8 cellular contexts compared by ENCODE assay signal in genomic region chr19:6048808-6049405, GRCh38.
DNase-seq lines count a peak whose midpoint lies in the region; ATAC-seq and TF ChIP-seq lines count a peak whose summit lies in the region.

No MANE protein-coding gene starts in this region.

- no peak overlapping the region for H3K18ac ChIP-seq in neuronal stem cell (ENCODE audit: low read length)

- H4K8ac ChIP-seq in neuronal stem cell (ENCODE audit: low read depth, low read length): no peak overlapping the region

- peak; percentile 70 to 91 (median 88) for TF ChIP-seq CTCF in Peyer's patch (IDR thresholded peaks at IDR 0.05)

- H3K4me1 ChIP-seq in Peyer's patch: peaks cover 0 to 15% (median 0%) of the 10 kb centered on the region in 4 donors
- H3K4me1 ChIP-seq in neuronal stem cell (ENCODE audit: control insufficient read depth in 2 of 2, insufficient read depth in 1 of 2, low read depth in 1 of 2, low read length in 2 of 2): peaks cover 0 to 3% of the 10 kb centered on the region in 2 donors

- no peak overlapping the region for H2BK15ac ChIP-seq in neuronal stem cell (ENCODE audit: low read length)

- H3K27ac ChIP-seq in Peyer's patch: no peak overlapping the region
- H3K27ac ChIP-seq in neuronal stem cell (replicated peaks; ENCODE audit: low read length): no peak overlapping the region

- H3K4me2 ChIP-seq in neuronal stem cell (ENCODE audit: insufficient read depth, low read length, poor library complexity, severe bottlenecking): no peak overlapping the region

- H3K9ac ChIP-seq in neuronal stem cell (ENCODE audit: low read depth, low read length, poor library complexity): no peak overlapping the region

- H3K4ac ChIP-seq in neuronal stem cell (ENCODE audit: low read length): no peak overlapping the region

- H2AK5ac ChIP-seq in neuronal stem cell (ENCODE audit: low read depth, low read length): no peak overlapping the region

- H4K91ac ChIP-seq in neuronal stem cell (ENCODE audit: low read depth, low read length, poor library complexity): no peak overlapping the region

- H3K23ac ChIP-seq in neuronal stem cell (ENCODE audit: low read depth, low read length, poor library complexity): no peak overlapping the region

- H3K36me3 ChIP-seq in Peyer's patch (peaks cover 0 to 5% (median 0%) of the 10 kb centered on the region in 3 donors), neuronal stem cell (replicated peaks in 1 of 2; ENCODE audit: control insufficient read depth in 2 of 2, insufficient read depth in 2 of 2, low read length in 2 of 2) (peaks cover 0 to 5% of the 10 kb centered on the region in 2 donors)

- H3K79me1 ChIP-seq in neuronal stem cell (ENCODE audit: low read depth, low read length): peaks cover 4% of the 10 kb centered on the region

- no peak overlapping the region for H3K4me3 ChIP-seq in Peyer's patch
- no peak overlapping the region for H3K4me3 ChIP-seq in neuronal stem cell (ENCODE audit: low read length in 2 of 2)

- no peak for ATAC-seq in HG03354 (IDR thresholded peaks at IDR 0.05; ENCODE audit: poor library complexity, severe bottlenecking, unreplicated experiment)

- TF ChIP-seq POLR2A in Peyer's patch (IDR thresholded peaks at IDR 0.05): no peak

- H3K9me3 ChIP-seq in Peyer's patch: no peaks in the 10 kb centered on the region
- peaks cover 0 to 11% of the 10 kb centered on the region in 2 donors for H3K9me3 ChIP-seq in neuronal stem cell (replicated peaks in 1 of 2; ENCODE audit: control insufficient read depth in 2 of 2, insufficient read depth in 1 of 2, low read depth in 1 of 2, low read length in 2 of 2)

- no peak overlapping the region for H3K14ac ChIP-seq in neuronal stem cell (ENCODE audit: low read length)

- WGBS in neuronal stem cell (ENCODE audit: extremely low coverage in 2 of 2, insufficient read length in 2 of 2, insufficient replicate concordance in 1 of 2), 2 donors: no CpG with 5 or more reads among the region's 15 CpGs

- no peak overlapping the region for H2BK12ac ChIP-seq in neuronal stem cell (ENCODE audit: low read length)

- no peak overlapping the region for H2AFZ ChIP-seq in neuronal stem cell (ENCODE audit: low read length)

- no peak overlapping the region for H2BK120ac ChIP-seq in neuronal stem cell (ENCODE audit: low read depth, low read length)

- DNase-seq in ELF-1 (ENCODE audit: low read depth, low spot score) (peak; percentile 81), Kasumi-1 (lab: John Stamatoyannopoulos, UW) (peak; percentile 81 to 85), Peyer's patch (peak; percentile 66 to 91 (median 83)), fibroblast of peridontal ligament (ENCODE audit: extremely low read depth) (peak; percentile 77), neuronal stem cell (ENCODE audit: low spot score) (peak; percentile 81), stromal cell of bone marrow (ENCODE audit: low read depth) (peak; percentile 56)
- DNase-seq in activated T-cell treated with anti-CD3 and anti-CD28 coated beads, Interleukin-2, amount 50 U/mL, for 48 hours: peak; percentile 84 to 86

- H2BK5ac ChIP-seq in neuronal stem cell (ENCODE audit: low read length): no peak overlapping the region

- H3K27me3 ChIP-seq in Peyer's patch (no peaks in the 10 kb centered on the region), neuronal stem cell (ENCODE audit: control insufficient read depth in 3 of 3, insufficient read depth in 3 of 3, low read depth in 1 of 3, low read length in 3 of 3) (no peaks in the 10 kb centered on the region)
